Comparison of ENCODE assay signal across 8 cellular contexts in the genomic region with DNA sequence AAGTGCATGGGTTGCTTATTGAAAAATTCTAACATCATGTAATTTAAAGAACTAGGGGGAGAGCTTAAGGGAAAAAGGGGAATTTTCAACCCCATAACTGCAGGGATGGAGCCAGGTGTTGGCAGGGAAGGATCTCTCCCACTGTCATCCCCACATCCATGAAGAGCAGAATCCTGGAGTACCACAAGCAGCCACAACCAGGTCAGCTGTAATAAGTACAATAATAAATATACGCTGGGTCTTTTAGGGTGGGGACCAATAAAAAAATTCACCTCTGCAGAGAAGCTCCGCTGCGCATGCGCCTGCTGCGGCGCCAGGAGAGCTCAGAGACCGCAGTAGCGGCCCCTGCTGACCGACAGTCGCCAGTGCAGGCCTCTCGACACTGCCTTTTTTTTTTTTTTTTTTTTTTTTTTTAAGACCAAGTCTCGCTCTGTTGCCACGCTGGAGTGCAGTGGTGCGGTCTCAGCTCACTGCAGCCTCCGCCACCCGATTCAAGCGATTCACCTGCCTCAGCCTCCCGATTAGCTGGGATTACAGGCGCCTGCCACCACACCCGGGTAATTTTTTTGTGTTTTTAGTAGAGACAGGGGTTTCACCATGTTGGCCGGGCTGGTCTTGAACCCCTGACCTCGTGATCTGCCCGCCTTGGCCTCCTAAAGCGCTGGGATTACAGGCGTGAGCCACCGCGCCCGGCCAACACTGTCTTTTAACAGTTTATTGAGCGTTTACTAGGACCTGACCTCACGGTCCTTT. TPM values are rescaled to one million over a fixed set of nuclear protein-coding genes. Genes with fewer than 3 reads are reported as not detected.
A peak's percentile ranks its signal among the peaks of the same experiment; 100 is the strongest.
DNase-seq lines count a peak whose midpoint lies in the region; ATAC-seq and TF ChIP-seq lines count a peak whose summit lies in the region.

No MANE protein-coding gene starts in this region.

- H3K4me3 Mint-ChIP-seq in natural killer cell treated with Interleukin-12 subunit alpha and Interleukin-12 subunit beta and Interleukin-15 and Interleukin-18, amount 100 ng/mL, for 72 hours: peak overlapping the region; percentile 97

- H3K9ac ChIP-seq in Loucy (ENCODE audit: low read depth, low read length, poor library complexity, severe bottlenecking): peak overlapping the region; percentile 62

- H3K27me3 Mint-ChIP-seq in natural killer cell treated with Interleukin-12 subunit alpha and Interleukin-12 subunit beta and Interleukin-15 and Interleukin-18, amount 100 ng/mL, for 72 hours: no peaks in the 10 kb centered on the region

- peaks cover 18% of the 10 kb centered on the region; the same call in 1 of the 2 replicates for H3K36me3 ChIP-seq in Loucy (ENCODE audit: insufficient read depth, low read length)

- H3F3A ChIP-seq in Loucy (ENCODE audit: low read depth): no peaks in the 10 kb centered on the region; the same call in 1 of the 2 replicates

- H3K4me3 ChIP-seq in Loucy (ENCODE audit: low read length, poor library complexity, severe bottlenecking): peak overlapping the region; percentile 98

- peak; percentile 94 for DNase-seq in RPMI8226
- peak; percentile 77 to 81 for DNase-seq in activated T-helper 1 cell treated with anti-CD3 and anti-CD28 coated beads, Interleukin-2, amount 50 U/mL, for 16 hours (ENCODE audit: low read depth in 1 of 2, low spot score in 1 of 2)
- peak; percentile 82 for DNase-seq in fibroblast of peridontal ligament (ENCODE audit: extremely low read depth)
- peak; percentile 90 for DNase-seq in natural killer cell treated with Interleukin-12 subunit alpha and Interleukin-12 subunit beta and Interleukin-15 and Interleukin-18, amount 100 ng/mL, for 72 hours (ENCODE audit: low spot score)
- DNase-seq in stimulated activated naive CD4-positive, alpha-beta T cell (lab: John Stamatoyannopoulos, UW): peak; percentile 78 to 90 (median 88)

- peaks cover 9% of the 10 kb centered on the region for H3K27me3 ChIP-seq in Loucy (ENCODE audit: insufficient read depth, low read length, poor library complexity, severe bottlenecking)

- H3K36me3 Mint-ChIP-seq in natural killer cell treated with Interleukin-12 subunit alpha and Interleukin-12 subunit beta and Interleukin-15 and Interleukin-18, amount 100 ng/mL, for 72 hours: peaks cover 12% of the 10 kb centered on the region

- H3K27ac Mint-ChIP-seq in natural killer cell treated with Interleukin-12 subunit alpha and Interleukin-12 subunit beta and Interleukin-15 and Interleukin-18, amount 100 ng/mL, for 72 hours: peak overlapping the region in 1 of 2 donors; percentile 43

- peaks cover 29% of the 10 kb centered on the region for H3K4me1 ChIP-seq in Loucy (ENCODE audit: insufficient read depth, low read length, poor library complexity, severe bottlenecking)

- peaks cover 3% of the 10 kb centered on the region for H3K9me3 Mint-ChIP-seq in natural killer cell treated with Interleukin-12 subunit alpha and Interleukin-12 subunit beta and Interleukin-15 and Interleukin-18, amount 100 ng/mL, for 72 hours

- peaks cover 24% of the 10 kb centered on the region for H4K20me1 ChIP-seq in Loucy (ENCODE audit: insufficient read depth, low read length, poor library complexity, severe bottlenecking)

- no peaks in the 10 kb centered on the region for H3K9me2 ChIP-seq in Loucy (replicated peaks; ENCODE audit: low read depth, low read length)

- H3K4me1 Mint-ChIP-seq in natural killer cell treated with Interleukin-12 subunit alpha and Interleukin-12 subunit beta and Interleukin-15 and Interleukin-18, amount 100 ng/mL, for 72 hours (ENCODE audit: low read depth in 2 of 2): peaks cover 33% of the 10 kb centered on the region in 2 donors

- peak; percentile 71 for TF ChIP-seq CTCF in Loucy (conservative IDR thresholded peaks at IDR 0.05; ENCODE audit: low read length)

- peak overlapping the region; percentile 86 for H3K4me2 ChIP-seq in Loucy (ENCODE audit: low read depth, low read length, poor library complexity, severe bottlenecking)

- H3K9me3 ChIP-seq in Loucy (ENCODE audit: insufficient read depth, low read depth, low read length): no peaks in the 10 kb centered on the region

- TF ChIP-seq POLR2A in GM18505 (IDR thresholded peaks at IDR 0.05; ENCODE audit: borderline replicate concordance, extremely low read depth, insufficient read depth, insufficient read length): no peak

- ATAC-seq in GM18505 (IDR thresholded peaks at IDR 0.05; ENCODE audit: unreplicated experiment) (peak; percentile 44), HG02623 (IDR thresholded peaks at IDR 0.05; ENCODE audit: unreplicated experiment) (no peak)
- peak; percentile 56 to 67 for ATAC-seq in natural killer cell treated with Interleukin-12 subunit alpha and Interleukin-12 subunit beta and Interleukin-15 and Interleukin-18, amount 100 ng/mL, for 72 hours

- peak overlapping the region; percentile 100 for H2AFZ ChIP-seq in Loucy (ENCODE audit: low read length)

- H3K79me2 ChIP-seq in Loucy (ENCODE audit: insufficient read depth, low read length): peaks cover 29% of the 10 kb centered on the region

RNA-seq across cellular contexts. Expression of a gene that starts 2.5 kb away (rescaled TPM):
- total RNA-seq in natural killer cell treated with Interleukin-12 subunit alpha and Interleukin-12 subunit beta and Interleukin-15 and Interleukin-18, amount 100 ng/mL, for 72 hours: 1,000 to 10,000 TPM; 1,877 to 2,672 TPM

RNA-seq across cellular contexts. Expression of a gene that starts 16.9 kb away (rescaled TPM):
- total RNA-seq in natural killer cell treated with Interleukin-12 subunit alpha and Interleukin-12 subunit beta and Interleukin-15 and Interleukin-18, amount 100 ng/mL, for 72 hours: 10 to 100 TPM; 48.1 to 54.5 TPM

RNA-seq across cellular contexts. Expression of a gene that starts 19.7 kb away (rescaled TPM):
- total RNA-seq in natural killer cell treated with Interleukin-12 subunit alpha and Interleukin-12 subunit beta and Interleukin-15 and Interleukin-18, amount 100 ng/mL, for 72 hours: 10 to 100 TPM; 39.4 to 58.6 TPM

RNA-seq across cellular contexts. Expression of a gene that starts 54.9 kb away (rescaled TPM):
- total RNA-seq in natural killer cell treated with Interleukin-12 subunit alpha and Interleukin-12 subunit beta and Interleukin-15 and Interleukin-18, amount 100 ng/mL, for 72 hours: not detected
